ENCODE assay signal across 8 cellular contexts in the genomic region with DNA sequence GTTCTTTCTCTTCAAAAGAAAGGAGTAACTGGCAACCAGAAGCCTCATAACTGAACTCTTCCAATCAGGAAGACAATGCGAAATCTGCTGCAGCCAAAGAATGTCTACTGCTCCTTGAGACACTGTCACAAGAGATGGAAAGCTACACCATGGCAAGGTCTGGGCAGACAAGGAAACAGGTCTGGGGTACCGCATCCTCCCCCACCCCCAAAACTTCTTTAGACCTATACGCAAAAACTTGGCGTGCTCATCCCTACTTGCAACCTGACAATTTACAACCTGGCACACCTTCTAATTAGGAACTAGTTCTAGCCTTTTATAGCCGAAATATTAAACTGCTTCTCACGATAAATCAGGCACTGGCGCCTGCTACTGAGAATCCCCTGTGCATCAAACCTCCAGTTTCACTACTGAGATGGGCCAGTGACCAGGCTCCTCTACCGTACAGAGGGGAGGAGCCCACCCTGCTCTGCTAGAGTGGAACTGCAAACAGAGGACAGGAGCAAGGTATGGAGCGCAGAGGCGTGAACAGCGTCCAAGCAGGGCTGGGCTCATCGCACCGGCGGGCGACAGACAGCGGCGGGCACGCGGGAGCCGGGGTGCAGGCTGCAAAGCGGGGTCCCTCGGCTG. TPM values are rescaled to one million over a fixed set of nuclear protein-coding genes. Genes with fewer than 3 reads are reported as not detected.
DNase-seq lines count a peak whose midpoint lies in the region; ATAC-seq, FAIRE-seq and TF ChIP-seq lines count a peak whose summit lies in the region.

No MANE protein-coding gene starts in this region.

- H4K20me1 ChIP-seq in astrocyte (ENCODE audit: insufficient read depth, low read length): peaks cover 9% of the 10 kb centered on the region
- H4K20me1 ChIP-seq in hepatocyte (ENCODE audit: insufficient read depth, poor library complexity, severe bottlenecking): peaks cover 15% of the 10 kb centered on the region

- no peak for FAIRE-seq in astrocyte (lab: Jason Lieb, UNC)

- H3K27ac Mint-ChIP-seq in astrocyte (ENCODE audit: unreplicated experiment): peak overlapping the region; percentile 82

- TF ChIP-seq CTCF in A673 (conservative IDR thresholded peaks at IDR 0.05; ENCODE audit: low read depth, low read length) (no peak), GM13977 (IDR thresholded peaks at IDR 0.05; ENCODE audit: extremely low read depth, insufficient read depth, missing control alignments) (no peak), astrocyte (IDR thresholded peaks at IDR 0.05; ENCODE audit: insufficient read depth, low read depth, low read length) (no peak), hepatocyte (IDR thresholded peaks at IDR 0.05; ENCODE audit: poor library complexity) (no peak), gastrocnemius medialis (IDR thresholded peaks at IDR 0.05 in 4 of 5, conservative IDR thresholded peaks at IDR 0.05 in 1 of 5) (no peak)

- intact Hi-C loops in A673 (cut with micrococcal nuclease; ENCODE audit: unreplicated experiment) (no loop called here), gastrocnemius medialis (cut with DNase I; ENCODE audit: low total_unique reads) (loop anchor here (2.0 to 10.0 kb wide), 6 partner anchors 69 to 229 kb away; partner anchors contain the start of genes DHX29 and MTREX)

- H3K79me2 ChIP-seq in astrocyte (ENCODE audit: insufficient read depth, low read length) (peaks cover 36% of the 10 kb centered on the region), hepatocyte (peaks cover 52% of the 10 kb centered on the region)

- DNase-seq in A673 (ENCODE audit: low spot score): peak; percentile 60
- DNase-seq in GM13977 (ENCODE audit: low spot score): peak; percentile 77
- DNase-seq in NCI-H1694 treated with DMSO at 0.1 percent for 48 hours (lab: John Stamatoyannopoulos, UW): peak; percentile 34
- peak; percentile 44 for DNase-seq in astrocyte (ENCODE audit: low read depth)
- no peak for DNase-seq in hepatocyte (ENCODE audit: low spot score)
- no peak for DNase-seq in gastrocnemius medialis
- DNase-seq in stimulated activated naive CD4-positive, alpha-beta T cell treated with Interleukin-2 at 50 U/mL for 16 hours (lab: John Stamatoyannopoulos, UW): no peak

- H3K4me3 Mint-ChIP-seq in astrocyte (ENCODE audit: unreplicated experiment): peak overlapping the region; percentile 99

- H3K4me3 ChIP-seq in A673 (ENCODE audit: low read depth, low read length, poor library complexity, severe bottlenecking) (peak overlapping the region; percentile 78), astrocyte (ENCODE audit: insufficient read depth, low read depth, low read length) (peak overlapping the region; percentile 81), hepatocyte (peak overlapping the region; percentile 90), gastrocnemius medialis (peak overlapping the region; percentile 69 to 88 (median 80))

- H3K9ac ChIP-seq in astrocyte (ENCODE audit: low read length): peak overlapping the region; percentile 94

- peaks cover 8% of the 10 kb centered on the region for H3K4me1 Mint-ChIP-seq in astrocyte (ENCODE audit: low read depth, unreplicated experiment)

- no peaks in the 10 kb centered on the region for H3K9me2 ChIP-seq in hepatocyte (replicated peaks; ENCODE audit: insufficient read depth)

- H3K27me3 ChIP-seq in A673 (replicated peaks; ENCODE audit: insufficient read depth, low read depth, low read length, poor library complexity) (no peaks in the 10 kb centered on the region), astrocyte (ENCODE audit: insufficient read depth, low read length) (no peaks in the 10 kb centered on the region), hepatocyte (no peaks in the 10 kb centered on the region), gastrocnemius medialis (no peaks in the 10 kb centered on the region)

- 2% methylated on average over 15 of the region's 22 CpGs for WGBS in hepatocyte (ENCODE audit: low lambda C conversion rate, missing lambda C conversion rate)

- H2AFZ ChIP-seq in astrocyte (ENCODE audit: low read depth, low read length) (peak overlapping the region; percentile 95), hepatocyte (peak overlapping the region; percentile 88)

- no peaks in the 10 kb centered on the region for H3K36me3 ChIP-seq in A673 (ENCODE audit: insufficient read depth, low read length, poor library complexity, severe bottlenecking)
- H3K36me3 ChIP-seq in astrocyte (ENCODE audit: insufficient read depth, low read length): no peaks in the 10 kb centered on the region
- H3K36me3 ChIP-seq in hepatocyte (replicated peaks; ENCODE audit: insufficient read depth, low read depth): no peaks in the 10 kb centered on the region
- H3K36me3 ChIP-seq in gastrocnemius medialis: no peaks in the 10 kb centered on the region

- in situ Hi-C loops in GM13977 (cut with MboI; ENCODE audit: low pct_unique_long_range_greater_than_20kb, low sequenced_read_pairs, unreplicated experiment) (no loop called here), gastrocnemius medialis (cut with MboI; ENCODE audit: low sequenced_read_pairs in 4 of 4) (no loop called here)

- POLR2A ChIA-PET in A673 (lab: Charles Lee; ENCODE audit: low non-redundant PET): no interaction called here

- no peaks in the 10 kb centered on the region for H3K9me3 ChIP-seq in A673 (ENCODE audit: low read depth, low read length, poor library complexity, severe bottlenecking)
- no peaks in the 10 kb centered on the region for H3K9me3 ChIP-seq in astrocyte (ENCODE audit: insufficient read depth, low read depth, low read length)
- H3K9me3 ChIP-seq in hepatocyte (ENCODE audit: low read depth): no peaks in the 10 kb centered on the region
- H3K9me3 ChIP-seq in gastrocnemius medialis: no peaks in the 10 kb centered on the region

- H3K4me2 ChIP-seq in astrocyte (ENCODE audit: low read length) (peak overlapping the region; percentile 97), hepatocyte (peak overlapping the region; percentile 83)

- peaks cover 8% of the 10 kb centered on the region for H3K36me3 Mint-ChIP-seq in astrocyte (ENCODE audit: low read depth, unreplicated experiment)

- ATAC-seq in HG02759 (IDR thresholded peaks at IDR 0.05; ENCODE audit: unreplicated experiment) (peak; percentile 46), gastrocnemius medialis (peak; percentile 46 to 48)

- TF ChIP-seq POLR2A in gastrocnemius medialis (IDR thresholded peaks at IDR 0.05): no peak

- H3K4me1 ChIP-seq in A673 (ENCODE audit: insufficient read depth, low read length, poor library complexity, severe bottlenecking) (peaks cover 13% of the 10 kb centered on the region), astrocyte (ENCODE audit: insufficient read depth, low read length) (peaks cover 11% of the 10 kb centered on the region), hepatocyte (ENCODE audit: insufficient read depth) (peaks cover 25% of the 10 kb centered on the region), gastrocnemius medialis (peaks cover 20 to 33% of the 10 kb centered on the region in 2 donors)

- H3K9me3 Mint-ChIP-seq in astrocyte (ENCODE audit: unreplicated experiment): no peaks in the 10 kb centered on the region

- CTCF ChIA-PET in A673 (lab: Charles Lee): no interaction called here

- H3K27me3 Mint-ChIP-seq in astrocyte (ENCODE audit: low read depth, unreplicated experiment): no peaks in the 10 kb centered on the region

- no TSS peak for BruUV-seq in A673 (replicated peaks; lab: Mats Ljungman, UMichigan)

- peak overlapping the region; percentile 73 for H3K27ac ChIP-seq in A673 (ENCODE audit: low read depth, low read length, poor library complexity, severe bottlenecking)
- H3K27ac ChIP-seq in astrocyte (ENCODE audit: low read depth, low read length): peak overlapping the region; percentile 86
- peak overlapping the region; percentile 99 for H3K27ac ChIP-seq in hepatocyte
- H3K27ac ChIP-seq in gastrocnemius medialis: peak overlapping the region; percentile 93 to 100 (median 96)

RNA-seq across cellular contexts. Expression of gene PLPP1, which starts 0.8 kb away (rescaled TPM):
- 6.7 and 10.5 TPM in 2 replicates for total RNA-seq in A673 (2021)
- total RNA-seq in astrocyte: 56.3 and 58.9 TPM in 2 replicates
- total RNA-seq in hepatocyte: 75.0 and 84.9 TPM in 2 replicates
- 80.1 and 89.3 TPM in 2 replicates for polyA plus RNA-seq in hepatocyte
- 100 to 1,000 TPM in 1 of 4 donors, 10 to 100 TPM in 3; 79.8 to 147 (median 91.5) TPM for total RNA-seq in gastrocnemius medialis

Comparison
In these comparisons a context has a peak if more than half of its experiments do, and no peak if none do; other contexts are left out.
1. DNase-seq: peak in A673 (single experiment), GM13977 (single experiment), NCI-H1694 treated with DMSO at 0.1 percent for 48 hours (single experiment) and astrocyte (single experiment); none in hepatocyte (single experiment), gastrocnemius medialis (0 of 2) and stimulated activated naive CD4-positive, alpha-beta T cell treated with Interleukin-2 at 50 U/mL for 16 hours (single experiment).
2. Peak in every context shown above with its lines, with median percentiles within 50 percentile points of each other: H3K27ac ChIP-seq and H3K4me3 ChIP-seq.